ENCODE assay signal across 19 cellular contexts in the genomic region with DNA sequence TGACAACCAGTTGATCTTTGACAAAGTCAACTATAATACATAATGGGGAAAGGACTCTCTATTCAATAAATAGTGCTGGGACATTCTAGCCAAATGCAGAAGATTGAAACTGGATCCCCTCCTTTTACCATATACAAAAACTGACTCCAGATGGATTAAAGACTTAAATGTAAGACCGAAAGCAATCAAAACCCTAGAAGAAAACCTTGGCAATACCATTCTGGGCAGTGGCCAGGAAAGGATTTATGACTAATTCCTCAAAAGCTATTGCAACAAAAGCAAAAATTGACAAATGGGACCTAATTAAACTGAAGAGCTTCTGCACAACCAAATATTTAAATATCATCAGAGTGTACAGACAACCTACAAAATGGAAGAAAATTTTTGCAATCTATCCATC.
"Had no signal": no experiment of that assay in that cellular context is flagged by ENCODE, and none has a peak within 500 bp of the region (broad histone marks: within the 10 kb centered on the region; RNA-seq: fewer than 3 reads in every experiment).

No MANE protein-coding gene starts in this region.

- H3K4me1 Mint-ChIP-seq: activated T-helper 17 cell treated with anti-CD3 and anti-CD28 coated beads, Interleukin-2, amount 50 U/mL, for 72 hours; central memory CD8-positive, alpha-beta T cell; mesothelial cell of epicardium; neural progenitor cell; stimulated activated naive CD8-positive, alpha-beta T cell treated with anti-CD3 and anti-CD28 coated beads, Interleukin-15, amount 100 ng/mL, for 72 hours had no signal

- H3K27me3 Mint-ChIP-seq: activated T-cell treated with anti-CD3 and anti-CD28 coated beads, Interleukin-2, amount 50 U/mL, for 24 hours; activated T-helper 17 cell treated with anti-CD3 and anti-CD28 coated beads, Interleukin-2, amount 50 U/mL, for 72 hours; central memory CD8-positive, alpha-beta T cell; naive thymus-derived CD8-positive, alpha-beta T cell; stimulated activated naive CD8-positive, alpha-beta T cell treated with anti-CD3 and anti-CD28 coated beads, Interleukin-15, amount 100 ng/mL, for 72 hours had no signal

- DNase-seq: activated CD4-positive, alpha-beta T cell treated with anti-CD3 and anti-CD28 coated beads for 1 hour; activated CD4-positive, alpha-beta T cell treated with anti-CD3 and anti-CD28 coated beads, Interleukin-2, amount 50 U/mL, for 1 hour; activated CD8-positive, alpha-beta memory T cell treated with anti-CD3 and anti-CD28 coated beads for 24 hours; activated CD8-positive, alpha-beta memory T cell treated with anti-CD3 and anti-CD28 coated beads, Interleukin-2, amount 50 U/mL, for 4 hours; activated T-cell treated with anti-CD3 and anti-CD28 coated beads, Interleukin-2, amount 50 U/mL, for 24 hours; colonic mucosa; heart right ventricle; kidney; left lung; naive thymus-derived CD8-positive, alpha-beta T cell; stimulated activated CD4-positive, alpha-beta T cell treated with anti-CD3 and anti-CD28 coated beads, Interleukin-1b, Interleukin-23, amount 100 ng/mL, for 48 hours; stimulated activated naive CD8-positive, alpha-beta T cell treated with anti-CD3 and anti-CD28 coated beads, Interleukin-15, amount 100 ng/mL, for 72 hours; T-helper 1 cell; tibial artery had no signal

- ATAC-seq: activated naive CD4-positive, alpha-beta T cell treated with anti-CD3 and anti-CD28 coated beads, Interleukin-2, amount 50 U/mL, for 72 hours; activated T-helper 17 cell treated with anti-CD3 and anti-CD28 coated beads, Interleukin-2, amount 50 U/mL, for 72 hours; heart right ventricle; left lung; naive thymus-derived CD8-positive, alpha-beta T cell; stimulated activated naive CD8-positive, alpha-beta T cell treated with anti-CD3 and anti-CD28 coated beads, Interleukin-15, amount 100 ng/mL, for 72 hours had no signal

- H3K4me3 Mint-ChIP-seq: activated T-cell treated with anti-CD3 and anti-CD28 coated beads, Interleukin-2, amount 50 U/mL, for 24 hours; activated T-helper 17 cell treated with anti-CD3 and anti-CD28 coated beads, Interleukin-2, amount 50 U/mL, for 72 hours; central memory CD8-positive, alpha-beta T cell; mesothelial cell of epicardium; neural progenitor cell; stimulated activated naive CD8-positive, alpha-beta T cell treated with anti-CD3 and anti-CD28 coated beads, Interleukin-15, amount 100 ng/mL, for 72 hours had no signal

- H3K27ac Mint-ChIP-seq: activated naive CD4-positive, alpha-beta T cell treated with anti-CD3 and anti-CD28 coated beads, Interleukin-2, amount 50 U/mL, for 72 hours; activated T-cell treated with anti-CD3 and anti-CD28 coated beads, Interleukin-2, amount 50 U/mL, for 24 hours; activated T-helper 17 cell treated with anti-CD3 and anti-CD28 coated beads, Interleukin-2, amount 50 U/mL, for 72 hours; mesothelial cell of epicardium; naive thymus-derived CD8-positive, alpha-beta T cell; neural progenitor cell; stimulated activated naive CD8-positive, alpha-beta T cell treated with anti-CD3 and anti-CD28 coated beads, Interleukin-15, amount 100 ng/mL, for 72 hours had no signal
